ENCODE assay signal across 8 cellular contexts in genomic region chr5:134503088-134503936, GRCh38. TPM values are rescaled to one million over a fixed set of nuclear protein-coding genes. Genes with fewer than 3 reads are reported as not detected.
DNase-seq lines count a peak whose midpoint lies in the region; ATAC-seq and TF ChIP-seq lines count a peak whose summit lies in the region.

No MANE protein-coding gene starts in this region.

- no peaks in the 10 kb centered on the region for H3K27me3 ChIP-seq in sigmoid colon

- 44 to 51% methylated on average over 11 of the region's 11 CpGs for WGBS in sigmoid colon, 2 donors

- H3K4me3 ChIP-seq in sigmoid colon = no peak overlapping the region

- DNase-seq in RKO (ENCODE audit: low spot score) (peak; percentile 78), glomerular visceral epithelial cell (ENCODE audit: extremely low spot score) (peak; percentile 100), sigmoid colon (peak; percentile 88), NCI-H2081 treated with DMSO at 0.1 percent for 48 hours (lab: John Stamatoyannopoulos, UW) (no peak), NCI-H128 (lab: John Stamatoyannopoulos, UW; ENCODE audit: unreplicated experiment) (no peak)
- DNase-seq in activated effector memory CD4-positive, alpha-beta T cell treated with Interleukin-2 at 50 U/mL for 16 hours = peak; percentile 63

- TF ChIP-seq POLR2A in GM18526 (IDR thresholded peaks at IDR 0.05; ENCODE audit: extremely low read depth, insufficient read length) = peak; percentile 42
- TF ChIP-seq POLR2A in sigmoid colon (IDR thresholded peaks at IDR 0.05) = no peak

- TF ChIP-seq CTCF in sigmoid colon (IDR thresholded peaks at IDR 0.05) = no peak

- no peaks in the 10 kb centered on the region for H3K36me3 ChIP-seq in sigmoid colon

- intact Hi-C loops in sigmoid colon (cut with DNase I) = no loop called here

- H3K27ac ChIP-seq in sigmoid colon = peak overlapping the region; percentile 58 to 74 (median 61)

- peak; percentile 71 for ATAC-seq in HG03060 (IDR thresholded peaks at IDR 0.05; ENCODE audit: low read depth, unreplicated experiment)

- TF ChIP-seq EP300 in sigmoid colon (IDR thresholded peaks at IDR 0.05) = no peak

- H3K9me3 ChIP-seq in sigmoid colon = no peaks in the 10 kb centered on the region

- peaks cover 0 to 8% (median 3%) of the 10 kb centered on the region in 4 donors for H3K4me1 ChIP-seq in sigmoid colon

RNA-seq across cellular contexts. Expression of gene JADE2, which starts 22.2 kb away (rescaled TPM):
- 10 to 100 TPM; 38.5 to 53.8 (median 44.7) TPM for total RNA-seq in sigmoid colon
- polyA plus RNA-seq in sigmoid colon = 10 to 100 TPM in 1 of 3 donors, 1 to 10 TPM in 2; 4.9 to 34.5 (median 6.0) TPM

Comparison
In these comparisons a context has a peak if more than half of its experiments do, and no peak if none do; other contexts are left out.
1. DNase-seq: peak in RKO (single experiment), activated effector memory CD4-positive, alpha-beta T cell treated with Interleukin-2 at 50 U/mL for 16 hours (single experiment), glomerular visceral epithelial cell (single experiment) and sigmoid colon (single experiment); none in NCI-H2081 treated with DMSO at 0.1 percent for 48 hours (single experiment) and NCI-H128 (single experiment).